In genomic region chr5:112573441-112573840, GRCh38 we compare ENCODE assay signal across 24 cellular contexts.
A peak's percentile ranks its signal among the peaks of the same experiment; 100 is the strongest.
DNase-seq lines count a peak whose midpoint lies in the region; ATAC-seq and TF ChIP-seq lines count a peak whose summit lies in the region.
"Had no signal": no experiment of that assay in that cellular context is flagged by ENCODE, and none has a peak within 500 bp of the region (broad histone marks: within the 10 kb centered on the region; RNA-seq: fewer than 3 reads in every experiment).

No MANE protein-coding gene starts in this region.

- ATAC-seq in left lung (peak; percentile 48), upper lobe of right lung (peak; percentile 50), HG03025 (IDR thresholded peaks at IDR 0.05; ENCODE audit: low FRiP score, unreplicated experiment) (no peak)
- ATAC-seq: GM12878 had no signal

- H3K18ac ChIP-seq in trophoblast cell (ENCODE audit: low read length) = no peak overlapping the region

- TF ChIP-seq CTCF in left lung (IDR thresholded peaks at IDR 0.05) (no peak), upper lobe of right lung (IDR thresholded peaks at IDR 0.05) (no peak)

- H3K4me1 Mint-ChIP-seq in activated CD4-positive, alpha-beta memory T cell treated with anti-CD3 and anti-CD28 coated beads, Interleukin-2, amount 10 ng/mL, durations not matched to agents 7 days and 5 days = no peaks in the 10 kb centered on the region
- H3K4me1 Mint-ChIP-seq: CD14-positive monocyte; CD4-positive, alpha-beta memory T cell; CD4-positive, CD25-positive, alpha-beta regulatory T cell; CD8-positive, alpha-beta memory T cell had no signal

- no peak overlapping the region for H2BK12ac ChIP-seq in trophoblast cell (ENCODE audit: low read length)

- no peak overlapping the region for H3K27ac ChIP-seq in left lung
- no peak overlapping the region for H3K27ac ChIP-seq in trophoblast cell (ENCODE audit: low read depth, low read length)
- H3K27ac ChIP-seq in upper lobe of right lung = no peak overlapping the region
- H3K27ac ChIP-seq: BLaER1 had no signal

- H2AFZ ChIP-seq in trophoblast cell (ENCODE audit: insufficient read depth, low read length, poor library complexity) = no peak overlapping the region

- no peaks in the 10 kb centered on the region for H3K9me3 Mint-ChIP-seq in activated CD4-positive, alpha-beta memory T cell treated with anti-CD3 and anti-CD28 coated beads, Interleukin-2, amount 10 ng/mL, durations not matched to agents 7 days and 5 days
- H3K9me3 Mint-ChIP-seq: CD4-positive, CD25-positive, alpha-beta regulatory T cell; CD8-positive, alpha-beta memory T cell had no signal

- POLR2A ChIA-PET in activated CD4-positive, alpha-beta memory T cell treated with anti-CD3 and anti-CD28 coated beads, Interleukin-2, amount 10 ng/mL, durations not matched to agents 7 days and 5 days (lab: Charles Lee) = no interaction called here

- no peak overlapping the region for H3K4me3 Mint-ChIP-seq in activated CD4-positive, alpha-beta memory T cell treated with anti-CD3 and anti-CD28 coated beads, Interleukin-2, amount 10 ng/mL, durations not matched to agents 7 days and 5 days
- H3K4me3 Mint-ChIP-seq: CD14-positive monocyte; CD4-positive, alpha-beta memory T cell; CD4-positive, CD25-positive, alpha-beta regulatory T cell; CD8-positive, alpha-beta memory T cell had no signal

- H2AK5ac ChIP-seq in trophoblast cell (ENCODE audit: low read length) = no peak overlapping the region

- H4K91ac ChIP-seq in trophoblast cell (ENCODE audit: low read depth, low read length) = no peak overlapping the region

- H3K4me1 ChIP-seq in left lung = no peaks in the 10 kb centered on the region
- H3K4me1 ChIP-seq in trophoblast cell (ENCODE audit: control insufficient read depth in 1 of 2, insufficient read depth in 2 of 2, low read length in 2 of 2) = peaks cover 0 to 1% of the 10 kb centered on the region in 2 experiments
- peaks cover 8% of the 10 kb centered on the region for H3K4me1 ChIP-seq in upper lobe of right lung
- H3K4me1 ChIP-seq: BE2C, BLaER1 had no signal

- H3K23ac ChIP-seq in trophoblast cell (ENCODE audit: low read length) = no peak overlapping the region

- H3K14ac ChIP-seq in trophoblast cell (ENCODE audit: low read length) = no peak overlapping the region

- DNase-seq in left lung (no peak), trophoblast cell (peak; percentile 59 to 84), upper lobe of right lung (no peak), NCI-H2171 (lab: John Stamatoyannopoulos, UW) (no peak)
- no peak for DNase-seq in activated CD4-positive, alpha-beta memory T cell treated with anti-CD3 and anti-CD28 coated beads, Interleukin-2, amount 10 ng/mL, durations not matched to agents 7 days and 5 days
- DNase-seq: 8988T; ACHN; BE2C; C1 segment of cervical spinal cord; CD4-positive, alpha-beta memory T cell; CD4-positive, CD25-positive, alpha-beta regulatory T cell; CD8-positive, alpha-beta memory T cell; COR-L47; DMS 273 treated with DMSO at 0.1 percent for 48 hours; DMS153; DMS53; DMS79; DND-41; EL; GDM1 had no signal

- no peak overlapping the region for H3K9ac ChIP-seq in trophoblast cell (ENCODE audit: low read length)
- H3K9ac ChIP-seq: BLaER1 had no signal

- H3K4me2 ChIP-seq in trophoblast cell (ENCODE audit: low read length) = no peak overlapping the region
- H3K4me2 ChIP-seq: BLaER1 had no signal

- intact Hi-C loops in left lung (cut with DNase I) (no loop called here), upper lobe of right lung (cut with DNase I) (no loop called here)

- CTCF ChIA-PET in activated CD4-positive, alpha-beta memory T cell treated with anti-CD3 and anti-CD28 coated beads, Interleukin-2, amount 10 ng/mL, durations not matched to agents 7 days and 5 days (lab: Charles Lee) = no interaction called here

- H3K4ac ChIP-seq in trophoblast cell (ENCODE audit: low read depth, low read length) = no peak overlapping the region

- H3K9me3 ChIP-seq in left lung (no peaks in the 10 kb centered on the region), trophoblast cell (ENCODE audit: insufficient read depth, low read depth, low read length) (no peaks in the 10 kb centered on the region), upper lobe of right lung (no peaks in the 10 kb centered on the region)
- H3K9me3 ChIP-seq: BE2C, BLaER1 had no signal

- no peak overlapping the region for H2BK120ac ChIP-seq in trophoblast cell (ENCODE audit: insufficient read depth, low read length, poor library complexity)

- H3K79me2 ChIP-seq in trophoblast cell (ENCODE audit: control insufficient read depth, insufficient read depth, low read length, poor library complexity) = no peaks in the 10 kb centered on the region

- H4K8ac ChIP-seq in trophoblast cell (ENCODE audit: low read depth, low read length) = no peak overlapping the region

- H4K12ac ChIP-seq in trophoblast cell (ENCODE audit: low read depth, low read length) = no peak overlapping the region

- H3K27me3 ChIP-seq in left lung (no peaks in the 10 kb centered on the region), trophoblast cell (ENCODE audit: insufficient read depth, low read length) (no peaks in the 10 kb centered on the region), upper lobe of right lung (no peaks in the 10 kb centered on the region)
- H3K27me3 ChIP-seq: BE2C, BLaER1 had no signal

- no peaks in the 10 kb centered on the region for H3K36me3 Mint-ChIP-seq in activated CD4-positive, alpha-beta memory T cell treated with anti-CD3 and anti-CD28 coated beads, Interleukin-2, amount 10 ng/mL, durations not matched to agents 7 days and 5 days (ENCODE audit: low read depth)
- H3K36me3 Mint-ChIP-seq: CD14-positive monocyte; CD4-positive, alpha-beta memory T cell; CD4-positive, CD25-positive, alpha-beta regulatory T cell; CD8-positive, alpha-beta memory T cell had no signal

- no peaks in the 10 kb centered on the region for H3K79me1 ChIP-seq in trophoblast cell (ENCODE audit: low read length)

- H3K27ac Mint-ChIP-seq in activated CD4-positive, alpha-beta memory T cell treated with anti-CD3 and anti-CD28 coated beads, Interleukin-2, amount 10 ng/mL, durations not matched to agents 7 days and 5 days = no peak overlapping the region
- H3K27ac Mint-ChIP-seq: CD14-positive monocyte; CD4-positive, alpha-beta memory T cell; CD4-positive, CD25-positive, alpha-beta regulatory T cell; CD8-positive, alpha-beta memory T cell had no signal

- WGBS in trophoblast cell (ENCODE audit: extremely low coverage, insufficient coverage, insufficient read length) = no CpG with 5 or more reads among the region's 3 CpGs

- H3K4me3 ChIP-seq in left lung (no peak overlapping the region), trophoblast cell (ENCODE audit: low read depth, low read length) (no peak overlapping the region), upper lobe of right lung (no peak overlapping the region)
- H3K4me3 ChIP-seq: BLaER1, GM12878 had no signal

- H2BK5ac ChIP-seq in trophoblast cell (ENCODE audit: low read depth, low read length, poor library complexity) = no peak overlapping the region

- H3K36me3 ChIP-seq in left lung = no peaks in the 10 kb centered on the region
- no peaks in the 10 kb centered on the region for H3K36me3 ChIP-seq in trophoblast cell (ENCODE audit: control insufficient read depth in 1 of 2, insufficient read depth in 2 of 2, low read length in 2 of 2)
- H3K36me3 ChIP-seq in upper lobe of right lung = no peaks in the 10 kb centered on the region
- H3K36me3 ChIP-seq: BE2C, BLaER1 had no signal

- peaks cover 9% of the 10 kb centered on the region for H3K27me3 Mint-ChIP-seq in activated CD4-positive, alpha-beta memory T cell treated with anti-CD3 and anti-CD28 coated beads, Interleukin-2, amount 10 ng/mL, durations not matched to agents 7 days and 5 days

Comparison
In these comparisons a context has a peak if more than half of its experiments do, and no peak if none do; other contexts are left out.
1. DNase-seq: peak in trophoblast cell (2 of 2); none in left lung (0 of 2), upper lobe of right lung (single experiment), activated CD4-positive, alpha-beta memory T cell treated with anti-CD3 and anti-CD28 coated beads, Interleukin-2, amount 10 ng/mL, durations not matched to agents 7 days and 5 days (single experiment) and NCI-H2171 (single experiment).